1 cellular context compared by ENCODE assay signal in genomic region chr14:22847661-22848341, GRCh38.
TF ChIP-seq lines count a peak whose summit lies in the region.

No MANE protein-coding gene starts in this region.

TF ChIP-seq in GM23338, 12 proteins besides CTCF, POLR2A, EP300 and RAD21 (continued from another document):
- TF ChIP-seq ZNF462 (CRISPR knock-in tag; IDR thresholded peaks at IDR 0.05) (no peak), ZNF331 (CRISPR knock-in tag; IDR thresholded peaks at IDR 0.05; ENCODE audit: low read depth) (no peak), STAT1 (IDR thresholded peaks at IDR 0.05; ENCODE audit: unreplicated experiment) (no peak), EZH2 (IDR thresholded peaks at IDR 0.05; ENCODE audit: low read depth, unreplicated experiment) (no peak), ETS1 (IDR thresholded peaks at IDR 0.05) (no peak), EZH2phosphoT487 (IDR thresholded peaks at IDR 0.05; ENCODE audit: unreplicated experiment) (no peak), NANOG (IDR thresholded peaks at IDR 0.05; ENCODE audit: borderline replicate concordance) (no peak)
